32 cellular contexts compared by ENCODE assay signal in genomic region chr3:57009802-57010201, GRCh38. TPM values are rescaled to one million over a fixed set of nuclear protein-coding genes. Genes with fewer than 3 reads are reported as not detected.
"Had no signal": no experiment of that assay in that cellular context is flagged by ENCODE, and none has a peak within 500 bp of the region (broad histone marks: within the 10 kb centered on the region; RNA-seq: fewer than 3 reads in every experiment).

No MANE protein-coding gene starts in this region.

- ATAC-seq: activated CD8-positive, alpha-beta T cell treated with anti-CD3 and anti-CD28 coated beads for 36 hours; activated naive CD8-positive, alpha-beta T cell treated with anti-CD3 and anti-CD28 coated beads, Interleukin-2, amount 50 U/mL, for 24 hours; activated T-cell treated with anti-CD3 and anti-CD28 coated beads, Interleukin-2, amount 50 U/mL, for 4 hours; activated T-helper 17 cell treated with anti-CD3 and anti-CD28 coated beads, Interleukin-2, amount 50 U/mL, for 72 hours; esophagus mucosa; naive thymus-derived CD8-positive, alpha-beta T cell; stimulated activated memory B cell treated with anti-CD40 and anti-IgM and Interleukin-4, amounts not matched to agents 10 μg/mL and 1 μg/mL and 100 μg/mL, for 72 hours; stimulated activated naive CD8-positive, alpha-beta T cell treated with anti-CD3 and anti-CD28 coated beads, Interleukin-15, amount 100 ng/mL, for 72 hours had no signal

- FAIRE-seq: bronchial epithelial cell, frontal cortex, kidney had no signal

- H3K27ac ChIP-seq: neural progenitor cell had no signal

- H3K9me3 ChIP-seq: tibial artery had no signal

- H2AFZ ChIP-seq: neural progenitor cell had no signal

- H3K4me2 ChIP-seq: neural progenitor cell had no signal

- DNase-seq: activated B cell treated with CpG ODN at 0.5 μM for 24 hours; activated CD4-positive, alpha-beta T cell treated with anti-CD3 and anti-CD28 coated beads, Interleukin-2, amount 50 U/mL, for 1 hour; activated CD8-positive, alpha-beta T cell treated with anti-CD3 and anti-CD28 coated beads for 36 hours; activated gamma-delta T cell treated with Interleukin-2 at 50 U/mL for 16 hours; activated naive CD4-positive, alpha-beta T cell treated with anti-CD3 and anti-CD28 coated beads, Interleukin-2, amount 50 U/mL, for 16 hours; activated naive CD8-positive, alpha-beta T cell treated with anti-CD3 and anti-CD28 coated beads, Interleukin-2, amount 50 U/mL, for 24 hours; activated T-cell treated with anti-CD3 and anti-CD28 coated beads, Interleukin-2, amount 50 U/mL, for 4 hours; endodermal cell; glutamatergic neuron; immature natural killer cell; kidney; mammary epithelial cell; naive thymus-derived CD8-positive, alpha-beta T cell; occipital lobe; stimulated activated CD4-positive, alpha-beta T cell treated with anti-CD3 and anti-CD28 coated beads, Interleukin-12 subunit alpha, Interleukin-12 subunit beta, amount 100 ng/mL, for 4 hours; stimulated activated CD4-positive, alpha-beta T cell treated with anti-CD3 and anti-CD28 coated beads, Interleukin-4, amount 100 ng/mL, for 1 hour; stimulated activated CD8-positive, alpha-beta memory T cell treated with anti-CD3 and anti-CD28 coated beads, Interleukin-4, amount 100 ng/mL, for 48 hours; stimulated activated naive CD8-positive, alpha-beta T cell treated with anti-CD3 and anti-CD28 coated beads, Interleukin-15, amount 100 ng/mL, for 72 hours; T-helper 2 cell; tibial artery had no signal

- H3K9ac ChIP-seq: neural progenitor cell had no signal

- H3K4me3 ChIP-seq: neural progenitor cell, tibial artery had no signal

- H3K36me3 ChIP-seq: neural progenitor cell, tibial artery had no signal

- H3K27me3 ChIP-seq: neural progenitor cell, tibial artery had no signal

RNA-seq across cellular contexts. Expression of gene SPATA12, which starts 50.7 kb away (rescaled TPM):
- total RNA-seq: activated B cell treated with CpG ODN at 0.5 μM for 24 hours; activated CD8-positive, alpha-beta T cell treated with anti-CD3 and anti-CD28 coated beads for 36 hours; activated T-cell treated with anti-CD3 and anti-CD28 coated beads, Interleukin-2, amount 50 U/mL, for 4 hours; activated T-helper 17 cell treated with anti-CD3 and anti-CD28 coated beads, Interleukin-2, amount 50 U/mL, for 72 hours; bronchial epithelial cell; endodermal cell; esophagus mucosa; frontal cortex; kidney; left colon; liver; mesothelial cell of epicardium; naive thymus-derived CD8-positive, alpha-beta T cell; occipital lobe; right cardiac atrium; skeletal muscle tissue; urinary bladder had no signal
- polyA plus RNA-seq: immature natural killer cell; liver; naive thymus-derived CD8-positive, alpha-beta T cell had no signal
